ENCODE assay signal across 18 cellular contexts in genomic region chr10:77530011-77530410, GRCh38.
"Had no signal": no experiment of that assay in that cellular context is flagged by ENCODE, and none has a peak within 500 bp of the region (broad histone marks: within the 10 kb centered on the region; RNA-seq: fewer than 3 reads in every experiment).

No MANE protein-coding gene starts in this region.

- H3K36me3 ChIP-seq: breast epithelium, left lung, ovary, tibial nerve had no signal

- H3K9me3 ChIP-seq: breast epithelium, left lung, ovary, tibial nerve had no signal

- DNase-seq: activated CD4-positive, alpha-beta memory T cell treated with anti-CD3 and anti-CD28 coated beads, Interleukin-2, amount 10 ng/mL, durations not matched to agents 7 days and 5 days; activated CD8-positive, alpha-beta memory T cell treated with anti-CD3 and anti-CD28 coated beads, Interleukin-2, amount 50 U/mL, for 4 hours; activated gamma-delta T cell treated with Interleukin-2 at 50 U/mL for 16 hours; activated naive CD8-positive, alpha-beta T cell treated with anti-CD3 and anti-CD28 coated beads, Interleukin-2, amount 10 ng/mL, durations not matched to agents 7 days and 5 days; activated T-cell treated with anti-CD3 and anti-CD28 coated beads, Interleukin-2, amount 50 U/mL, for 72 hours; anterior cingulate cortex; foreskin keratinocyte; islet precursor cell; left lung; mesendoderm; nephron progenitor cell; ovary; retina had no signal

- H3K4me3 ChIP-seq: breast epithelium, left lung, ovary, smooth muscle cell, tibial nerve had no signal

- H3K27ac ChIP-seq: foreskin keratinocyte, ovary, VCaP had no signal

- ATAC-seq: activated T-cell treated with anti-CD3 and anti-CD28 coated beads, Interleukin-2, amount 50 U/mL, for 72 hours; esophagus mucosa; foreskin keratinocyte; left lung had no signal

- H3K27me3 ChIP-seq: breast epithelium, foreskin keratinocyte, ovary, tibial nerve had no signal
